14 cellular contexts compared by ENCODE assay signal in the genomic region with DNA sequence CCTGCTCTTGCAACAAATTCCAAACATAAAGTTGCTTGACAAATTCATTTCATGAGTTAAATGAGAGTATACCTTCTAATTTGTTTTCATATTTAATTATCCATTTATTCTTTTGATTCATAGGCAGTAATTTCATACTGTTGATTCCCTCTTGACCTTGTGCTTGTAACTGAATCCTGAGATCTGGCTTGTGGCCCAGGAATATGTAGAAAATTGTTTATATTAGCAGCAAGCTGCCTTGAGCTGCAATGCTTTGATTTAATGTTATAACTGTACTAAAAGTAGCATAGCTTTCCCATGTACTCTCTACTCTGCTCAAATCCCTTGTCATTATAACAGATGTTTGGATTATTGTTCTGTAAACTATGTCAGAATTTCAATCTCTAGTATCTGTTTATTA.
DNase-seq lines count a peak whose midpoint lies in the region; ATAC-seq and TF ChIP-seq lines count a peak whose summit lies in the region.
"Had no signal": no experiment of that assay in that cellular context is flagged by ENCODE, and none has a peak within 500 bp of the region (broad histone marks: within the 10 kb centered on the region; RNA-seq: fewer than 3 reads in every experiment).

No MANE protein-coding gene starts in this region.

- intact Hi-C loops in CD14-positive monocyte (cut with micrococcal nuclease), result no loop called here

- H3K4me3 Mint-ChIP-seq in HFFc6 (no peak overlapping the region), CD14-positive monocyte (no peak overlapping the region)
- H3K4me3 Mint-ChIP-seq: activated naive CD8-positive, alpha-beta T cell treated with anti-CD3 and anti-CD28 coated beads for 36 hours had no signal

- H3K36me3 Mint-ChIP-seq in HFFc6 (ENCODE audit: low read depth) (peaks cover 5% of the 10 kb centered on the region; the same call in 1 of the 2 replicates), CD14-positive monocyte (no peaks in the 10 kb centered on the region)
- H3K36me3 Mint-ChIP-seq: activated naive CD8-positive, alpha-beta T cell treated with anti-CD3 and anti-CD28 coated beads for 36 hours had no signal

- in situ Hi-C loops in ACHN (cut with HindIII; ENCODE audit: low pct_ligation_motif_present, low pct_unique_long_range_greater_than_20kb, low sequenced_read_pairs), result no loop called here

- CTCF ChIA-PET in AG04449 (lab: Yijun Ruan, JAX), result no interaction called here

- H3K9me3 Mint-ChIP-seq in HFFc6 (peaks cover 14% of the 10 kb centered on the region), CD14-positive monocyte (peaks cover 0 to 11% (median 3%) of the 10 kb centered on the region in 7 donors)

- H3K4me1 Mint-ChIP-seq in HFFc6 (ENCODE audit: low read depth), result peaks cover 18% of the 10 kb centered on the region
- H3K4me1 Mint-ChIP-seq in CD14-positive monocyte, result no peaks in the 10 kb centered on the region
- H3K4me1 Mint-ChIP-seq: activated naive CD8-positive, alpha-beta T cell treated with anti-CD3 and anti-CD28 coated beads for 36 hours had no signal

- ATAC-seq in GM18861 (IDR thresholded peaks at IDR 0.05; ENCODE audit: unreplicated experiment) (no peak), HG02588 (IDR thresholded peaks at IDR 0.05; ENCODE audit: unreplicated experiment) (no peak)
- ATAC-seq: left ventricle myocardium superior had no signal

- POLR2A ChIA-PET in AG04449 (lab: Yijun Ruan, JAX), result no interaction called here

- no peak overlapping the region for H3K4me3 ChIP-seq in AG04449 (ENCODE audit: low read depth, low read length)
- H3K4me3 ChIP-seq: coronary artery had no signal

- peak; percentile 19 for DNase-seq in AG04449 (ENCODE audit: low read depth, low spot score)
- DNase-seq in HFFc6, result peak; percentile 8
- peak; percentile 9 for DNase-seq in NCI-H345 treated with DMSO at 0.1 percent for 48 hours (lab: John Stamatoyannopoulos, UW; ENCODE audit: unreplicated experiment)
- peak; percentile 44 for DNase-seq in dedifferentiated amniotic fluid mesenchymal stem cell (ENCODE audit: extremely low spot score)
- no peak for DNase-seq in ACHN
- no peak for DNase-seq in CD14-positive monocyte (ENCODE audit: low spot score)
- DNase-seq: activated naive CD8-positive, alpha-beta T cell treated with anti-CD3 and anti-CD28 coated beads for 36 hours; BE2C; left ventricle myocardium superior; RPMI8226; stimulated activated CD4-positive, alpha-beta T cell treated with anti-CD3 and anti-CD28 coated beads, Interleukin-15, amount 100 ng/mL, for 24 hours had no signal

- TF ChIP-seq CTCF in AG04449 (IDR thresholded peaks at IDR 0.05; ENCODE audit: insufficient read depth, low read length, missing control alignments) (no peak), HFFc6 (IDR thresholded peaks at IDR 0.05) (no peak), CD14-positive monocyte (IDR thresholded peaks at IDR 0.05) (no peak)

- no peak overlapping the region for H3K27ac Mint-ChIP-seq in HFFc6
- H3K27ac Mint-ChIP-seq in CD14-positive monocyte, result no peak overlapping the region
- H3K27ac Mint-ChIP-seq: activated naive CD8-positive, alpha-beta T cell treated with anti-CD3 and anti-CD28 coated beads for 36 hours had no signal

- H3K27me3 Mint-ChIP-seq in HFFc6 (ENCODE audit: insufficient read depth) (no peaks in the 10 kb centered on the region; the same call in 1 of the 2 replicates), CD14-positive monocyte (ENCODE audit: low read depth in 3 of 3) (peaks cover 0 to 1% (median 0%) of the 10 kb centered on the region in 3 donors)
- H3K27me3 Mint-ChIP-seq: activated naive CD8-positive, alpha-beta T cell treated with anti-CD3 and anti-CD28 coated beads for 36 hours had no signal

Comparison
In these comparisons a context has a peak if more than half of its experiments do, and no peak if none do; other contexts are left out.
1. DNase-seq: peak in AG04449 (single experiment), HFFc6 (single experiment), NCI-H345 treated with DMSO at 0.1 percent for 48 hours (single experiment) and dedifferentiated amniotic fluid mesenchymal stem cell (single experiment); none in ACHN (single experiment) and CD14-positive monocyte (single experiment).